Comparison of ENCODE assay signal across 23 cellular contexts in the genomic region with DNA sequence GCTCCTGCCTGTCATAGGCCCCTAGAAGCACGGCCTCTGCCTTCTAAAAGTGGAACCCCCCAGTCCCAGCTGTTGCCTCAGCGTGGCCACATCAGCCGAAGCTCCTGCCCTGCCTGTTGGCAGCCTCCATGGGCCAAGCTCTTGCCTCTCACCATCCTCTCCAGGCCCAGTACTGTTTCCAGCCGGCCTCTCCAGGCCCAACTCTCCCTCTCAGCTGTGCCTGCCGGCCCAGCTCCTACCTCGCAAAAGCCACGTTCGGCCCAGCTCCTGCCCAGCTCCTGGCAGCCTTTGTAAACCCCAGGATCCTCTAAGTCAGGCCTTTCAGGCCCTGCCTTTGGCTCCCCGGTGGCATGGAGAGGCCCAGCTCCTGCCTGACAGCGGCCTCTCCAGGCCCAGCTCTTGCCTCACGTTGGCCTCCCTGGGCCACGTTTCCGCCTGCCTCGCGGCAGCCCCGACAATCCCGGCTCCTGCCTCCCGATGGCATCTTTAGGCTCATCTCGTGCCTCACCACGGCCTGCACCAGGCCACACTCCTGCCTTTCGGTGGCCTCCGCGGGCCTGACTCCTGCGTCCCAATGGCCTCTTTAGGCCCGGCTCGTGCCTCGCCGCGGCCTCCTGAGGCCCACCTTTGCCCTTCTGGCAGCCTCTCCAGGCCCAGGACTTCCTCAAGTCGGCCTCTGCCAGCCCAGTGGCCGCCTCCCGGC.
"Had no signal": no experiment of that assay in that cellular context is flagged by ENCODE, and none has a peak within 500 bp of the region (broad histone marks: within the 10 kb centered on the region; RNA-seq: fewer than 3 reads in every experiment).

No MANE protein-coding gene starts in this region.

- H3K4me3 ChIP-seq: adrenal gland, MG63 had no signal

- H3K4me3 Mint-ChIP-seq: activated CD8-positive, alpha-beta memory T cell treated with anti-CD3 and anti-CD28 coated beads, Interleukin-2, amount 10 ng/mL, durations not matched to agents 7 days and 5 days; activated naive CD4-positive, alpha-beta T cell treated with anti-CD3 and anti-CD28 coated beads for 36 hours; activated naive CD8-positive, alpha-beta T cell treated with anti-CD3 and anti-CD28 coated beads, Interleukin-2, amount 10 ng/mL, durations not matched to agents 7 days and 5 days; activated T-cell treated with anti-CD3 and anti-CD28 coated beads, Interleukin-2, amount 50 U/mL, for 24 hours; activated T-helper 1 cell treated with anti-CD3 and anti-CD28 coated beads, Interleukin-12 subunit alpha, Interleukin-12 subunit beta, Interleukin-2, Interleukin-4 antibody, amounts not matched to agents 30 ng/mL and 10 ng/mL and 1 ng/mL, durations not matched to agents 14 hours and 24 hours and 36 hours; T-helper 1 cell treated with Interleukin-12 subunit alpha and Interleukin-12 subunit beta and Interleukin-4 antibody, amounts not matched to agents 30 μg/mL and 1 μg/mL, for 36 hours; WTC11 had no signal

- H3K9me3 Mint-ChIP-seq: activated naive CD4-positive, alpha-beta T cell treated with anti-CD3 and anti-CD28 coated beads for 36 hours; activated naive CD8-positive, alpha-beta T cell treated with anti-CD3 and anti-CD28 coated beads, Interleukin-2, amount 10 ng/mL, durations not matched to agents 7 days and 5 days; activated T-cell treated with anti-CD3 and anti-CD28 coated beads, Interleukin-2, amount 50 U/mL, for 24 hours; activated T-helper 1 cell treated with anti-CD3 and anti-CD28 coated beads, Interleukin-12 subunit alpha, Interleukin-12 subunit beta, Interleukin-2, Interleukin-4 antibody, amounts not matched to agents 30 ng/mL and 10 ng/mL and 1 ng/mL, durations not matched to agents 14 hours and 24 hours and 36 hours; T-helper 1 cell treated with Interleukin-12 subunit alpha and Interleukin-12 subunit beta and Interleukin-4 antibody, amounts not matched to agents 30 μg/mL and 1 μg/mL, for 36 hours; WTC11 had no signal

- ATAC-seq: activated CD8-positive, alpha-beta memory T cell treated with anti-CD3 and anti-CD28 coated beads, Interleukin-2, amount 10 ng/mL, durations not matched to agents 7 days and 5 days; WTC11 had no signal

- H3K4me1 Mint-ChIP-seq: activated CD8-positive, alpha-beta memory T cell treated with anti-CD3 and anti-CD28 coated beads, Interleukin-2, amount 10 ng/mL, durations not matched to agents 7 days and 5 days; WTC11 had no signal

- H3K27me3 Mint-ChIP-seq: activated CD8-positive, alpha-beta memory T cell treated with anti-CD3 and anti-CD28 coated beads, Interleukin-2, amount 10 ng/mL, durations not matched to agents 7 days and 5 days; activated naive CD8-positive, alpha-beta T cell treated with anti-CD3 and anti-CD28 coated beads, Interleukin-2, amount 10 ng/mL, durations not matched to agents 7 days and 5 days; activated T-cell treated with anti-CD3 and anti-CD28 coated beads, Interleukin-2, amount 50 U/mL, for 24 hours had no signal

- H3K9me3 ChIP-seq: adrenal gland, MG63 had no signal

- FAIRE-seq: RCC 7860 had no signal

- H3K4me1 ChIP-seq: adrenal gland had no signal

- H3K27ac ChIP-seq: adrenal gland had no signal

- H3K36me3 ChIP-seq: adrenal gland, MG63 had no signal

- DNase-seq: activated CD4-positive, alpha-beta T cell treated with anti-CD3 and anti-CD28 coated beads for 48 hours; activated CD4-positive, alpha-beta T cell treated with anti-CD3 and anti-CD28 coated beads, Interleukin-2, amount 50 U/mL, for 48 hours; activated CD4-positive, CD25-positive, alpha-beta regulatory T cell treated with anti-CD3 and anti-CD28 coated beads, Interleukin-2, amount 50 U/mL, for 72 hours; activated CD8-positive, alpha-beta memory T cell treated with anti-CD3 and anti-CD28 coated beads, Interleukin-2, amount 10 ng/mL, durations not matched to agents 7 days and 5 days; activated effector memory CD4-positive, alpha-beta T cell treated with Interleukin-2 at 50 U/mL for 16 hours; activated naive CD4-positive, alpha-beta T cell treated with anti-CD3 and anti-CD28 coated beads for 36 hours; activated naive CD8-positive, alpha-beta T cell treated with anti-CD3 and anti-CD28 coated beads, Interleukin-2, amount 10 ng/mL, durations not matched to agents 7 days and 5 days; activated T-cell treated with anti-CD3 and anti-CD28 coated beads, Interleukin-2, amount 50 U/mL, for 24 hours; adrenal gland; anterior cingulate cortex; MG63; MV-4-11; NCI-H1105; NCI-H1436; NCI-H1694 treated with DMSO at 0.1 percent for 48 hours; NCI-H2029 treated with DMSO at 0.1 percent for 48 hours; NCI-H510A treated with DMSO at 0.1 percent for 48 hours; NCI-H69; SHP77 treated with DMSO at 0.1 percent for 48 hours had no signal

- H3K27ac Mint-ChIP-seq: activated CD8-positive, alpha-beta memory T cell treated with anti-CD3 and anti-CD28 coated beads, Interleukin-2, amount 10 ng/mL, durations not matched to agents 7 days and 5 days; activated naive CD4-positive, alpha-beta T cell treated with anti-CD3 and anti-CD28 coated beads for 36 hours; activated naive CD8-positive, alpha-beta T cell treated with anti-CD3 and anti-CD28 coated beads, Interleukin-2, amount 10 ng/mL, durations not matched to agents 7 days and 5 days; activated T-cell treated with anti-CD3 and anti-CD28 coated beads, Interleukin-2, amount 50 U/mL, for 24 hours; activated T-helper 1 cell treated with anti-CD3 and anti-CD28 coated beads, Interleukin-12 subunit alpha, Interleukin-12 subunit beta, Interleukin-2, Interleukin-4 antibody, amounts not matched to agents 30 ng/mL and 10 ng/mL and 1 ng/mL, durations not matched to agents 14 hours and 24 hours and 36 hours; T-helper 1 cell treated with Interleukin-12 subunit alpha and Interleukin-12 subunit beta and Interleukin-4 antibody, amounts not matched to agents 30 μg/mL and 1 μg/mL, for 36 hours; WTC11 had no signal

- H3K27me3 ChIP-seq: adrenal gland, MG63 had no signal

- H3K36me3 Mint-ChIP-seq: activated naive CD8-positive, alpha-beta T cell treated with anti-CD3 and anti-CD28 coated beads, Interleukin-2, amount 10 ng/mL, durations not matched to agents 7 days and 5 days; WTC11 had no signal
